12 cellular contexts compared by ENCODE assay signal in the genomic region with DNA sequence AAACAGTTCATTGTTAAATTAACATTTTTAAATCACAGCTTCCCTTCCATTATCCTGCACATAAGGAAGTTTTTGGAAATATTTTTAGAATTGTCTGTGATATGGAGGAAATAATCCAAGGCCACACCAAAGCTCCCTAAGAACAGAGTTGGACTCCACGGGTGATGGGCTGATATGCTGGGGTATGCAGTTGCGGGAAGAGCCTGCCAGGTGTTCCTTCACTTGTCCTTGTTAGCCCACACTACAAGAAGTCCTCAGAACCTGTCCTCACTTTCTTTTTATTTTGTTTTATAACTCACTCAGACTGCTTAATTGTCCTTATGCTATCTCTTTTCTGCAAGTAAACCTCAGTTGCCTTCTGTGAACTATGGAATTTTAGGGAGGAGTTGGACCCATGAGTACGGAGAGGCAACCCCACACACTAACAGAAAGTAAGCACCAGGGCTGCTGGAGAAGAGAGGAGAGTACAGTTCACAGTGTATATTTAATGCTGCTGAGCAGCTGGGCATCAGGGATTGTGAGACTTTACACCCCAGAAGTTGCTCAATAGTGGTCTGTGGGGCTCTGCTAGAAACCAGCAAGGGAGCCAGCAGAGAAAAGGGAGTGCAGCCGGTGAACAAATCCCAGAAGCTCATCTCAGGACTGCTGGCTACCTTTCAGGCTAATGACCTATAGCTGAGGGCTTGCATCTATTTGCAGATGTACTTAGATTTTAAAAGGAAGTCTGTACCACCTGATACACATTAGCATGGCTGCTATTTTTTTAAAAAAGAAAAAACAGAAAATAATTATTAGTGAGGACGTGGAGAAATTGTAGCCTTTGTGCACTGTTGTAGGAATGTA.
DNase-seq lines count a peak whose midpoint lies in the region; ATAC-seq, FAIRE-seq and TF ChIP-seq lines count a peak whose summit lies in the region.
"Had no signal": no experiment of that assay in that cellular context is flagged by ENCODE, and none has a peak within 500 bp of the region (broad histone marks: within the 10 kb centered on the region; RNA-seq: fewer than 3 reads in every experiment).

No MANE protein-coding gene starts in this region.

- no peak overlapping the region for H3K27ac Mint-ChIP-seq in CD4-positive, alpha-beta T cell

- FAIRE-seq in pancreas (lab: Jason Lieb, UNC), result no peak
- FAIRE-seq: G401.6 had no signal

- intact Hi-C loops in esophagus muscularis mucosa (cut with DNase I), result no loop called here
- intact Hi-C loops in pancreas (cut with DNase I), result no loop called here
- intact Hi-C loops in CD4-positive, alpha-beta T cell (cut with DNase I, micrococcal nuclease), result no loop called here

- H3K9me3 ChIP-seq in esophagus muscularis mucosa, result no peaks in the 10 kb centered on the region
- no peaks in the 10 kb centered on the region for H3K9me3 ChIP-seq in pancreas
- no peaks in the 10 kb centered on the region for H3K9me3 ChIP-seq in CD4-positive, alpha-beta T cell (ENCODE audit: control insufficient read depth, low read length)
- H3K9me3 ChIP-seq in Peyer's patch, result no peaks in the 10 kb centered on the region

- TF ChIP-seq POLR2A in esophagus muscularis mucosa (IDR thresholded peaks at IDR 0.05; ENCODE audit: low read depth), result no peak
- TF ChIP-seq POLR2A in Peyer's patch (IDR thresholded peaks at IDR 0.05), result no peak

- TF ChIP-seq CTCF in esophagus muscularis mucosa (IDR thresholded peaks at IDR 0.05) (no peak), pancreas (IDR thresholded peaks at IDR 0.05) (no peak), Peyer's patch (IDR thresholded peaks at IDR 0.05) (no peak)
- no peak for TF ChIP-seq CTCF in CD4-positive, alpha-beta T cell (IDR thresholded peaks at IDR 0.05)

- WGBS in esophagus muscularis mucosa, result 28% methylated on average over 5 of the region's 5 CpGs
- 49 to 52% methylated on average over 5 of the region's 5 CpGs for WGBS in pancreas, 2 donors

- ATAC-seq in pancreas (peak in 3 of 4 donors; percentile 26 to 46 (median 39)), HG02885 (IDR thresholded peaks at IDR 0.05; ENCODE audit: poor library complexity, unreplicated experiment) (no peak)
- no peak for ATAC-seq in CD4-positive, alpha-beta T cell (ENCODE audit: poor library complexity)
- ATAC-seq: HCT116 had no signal

- no peak for TF ChIP-seq EP300 in esophagus muscularis mucosa (IDR thresholded peaks at IDR 0.05)

- H3K27me3 ChIP-seq in esophagus muscularis mucosa, result no peaks in the 10 kb centered on the region
- H3K27me3 ChIP-seq in pancreas, result no peaks in the 10 kb centered on the region
- no peaks in the 10 kb centered on the region for H3K27me3 ChIP-seq in CD4-positive, alpha-beta T cell (ENCODE audit: control insufficient read depth, insufficient read depth, low read length)
- no peaks in the 10 kb centered on the region for H3K27me3 ChIP-seq in Peyer's patch

- POLR2A ChIA-PET in CD4-positive, alpha-beta T cell (lab: Charles Lee), result interaction anchor here (0.5 to 1.4 kb wide), 2 partner anchors 14 to 120 kb away, joined by 3 read pairs; no protein-coding TSS in a partner anchor

- peak overlapping the region; percentile 29 to 57 (median 54) for H3K27ac ChIP-seq in esophagus muscularis mucosa (replicated peaks in 1 of 4)
- H3K27ac ChIP-seq in pancreas, result no peak overlapping the region
- no peak overlapping the region for H3K27ac ChIP-seq in CD4-positive, alpha-beta T cell (ENCODE audit: low read depth, low read length)
- H3K27ac ChIP-seq in Peyer's patch, result no peak overlapping the region

- H3K4me3 Mint-ChIP-seq in CD4-positive, alpha-beta T cell, result no peak overlapping the region

- H3K4me1 ChIP-seq in esophagus muscularis mucosa (peaks cover 18 to 27% (median 25%) of the 10 kb centered on the region in 4 donors), pancreas (peaks cover 5 to 11% (median 9%) of the 10 kb centered on the region in 3 donors), Peyer's patch (peaks cover 0 to 13% (median 0%) of the 10 kb centered on the region in 4 donors)

- no peaks in the 10 kb centered on the region for H3K4me1 Mint-ChIP-seq in CD4-positive, alpha-beta T cell (ENCODE audit: low read depth)

- H3K9me3 Mint-ChIP-seq in CD4-positive, alpha-beta T cell, result no peaks in the 10 kb centered on the region

- no peaks in the 10 kb centered on the region for H3K27me3 Mint-ChIP-seq in CD4-positive, alpha-beta T cell

- DNase-seq in GF-D8 (lab: John Stamatoyannopoulos, UW) (peak; percentile 85), NOMO-1 (lab: John Stamatoyannopoulos, UW; ENCODE audit: unreplicated experiment in 2 of 2) (peak; percentile 54 to 69), esophagus muscularis mucosa (ENCODE audit: extremely low spot score) (peak; percentile 87), pancreas (no peak), Peyer's patch (no peak)
- DNase-seq in CD4-positive, alpha-beta T cell, result no peak
- no peak for DNase-seq in stimulated activated CD4-positive, alpha-beta T cell treated with anti-CD3 and anti-CD28 coated beads, Interleukin-2, amount 100 ng/mL, for 24 hours
- DNase-seq: activated CD4-positive, alpha-beta T cell treated with anti-CD3 and anti-CD28 coated beads for 4 hours; NCI-H1105 treated with DMSO at 0.1 percent for 48 hours had no signal

- H3K4me3 ChIP-seq in esophagus muscularis mucosa, result no peak overlapping the region
- no peak overlapping the region for H3K4me3 ChIP-seq in pancreas
- H3K4me3 ChIP-seq in Peyer's patch, result no peak overlapping the region

- CTCF ChIA-PET in CD4-positive, alpha-beta T cell (lab: Charles Lee), result interaction anchor here (1.2 kb wide), 1 partner anchor 24 kb away, joined by 3 read pairs; no protein-coding TSS in a partner anchor

- H3K36me3 Mint-ChIP-seq in CD4-positive, alpha-beta T cell (ENCODE audit: low read depth), result no peaks in the 10 kb centered on the region

- H3K36me3 ChIP-seq in esophagus muscularis mucosa, result no peaks in the 10 kb centered on the region
- no peaks in the 10 kb centered on the region for H3K36me3 ChIP-seq in pancreas
- no peaks in the 10 kb centered on the region for H3K36me3 ChIP-seq in Peyer's patch

Comparison
In these comparisons a context has a peak if more than half of its experiments do, and no peak if none do; other contexts are left out.
1. DNase-seq: peak in GF-D8 (single experiment), NOMO-1 (2 of 2) and esophagus muscularis mucosa (single experiment); none in pancreas (0 of 6), CD4-positive, alpha-beta T cell (0 of 10), Peyer's patch (0 of 3) and stimulated activated CD4-positive, alpha-beta T cell treated with anti-CD3 and anti-CD28 coated beads, Interleukin-2, amount 100 ng/mL, for 24 hours (0 of 2).
2. H3K27ac ChIP-seq: peak in esophagus muscularis mucosa (4 of 4); none in pancreas (0 of 4), CD4-positive, alpha-beta T cell (single experiment) and Peyer's patch (0 of 4).
3. ATAC-seq: peak in pancreas (3 of 4); none in CD4-positive, alpha-beta T cell (single experiment) and HG02885 (single experiment).